Comparison of ENCODE assay signal across 8 cellular contexts in genomic region chr13:75372517-75372916, GRCh38.
DNase-seq lines count a peak whose midpoint lies in the region; ATAC-seq and TF ChIP-seq lines count a peak whose summit lies in the region.

No MANE protein-coding gene starts in this region.

- no peak overlapping the region for H2AK5ac ChIP-seq in trophoblast cell (ENCODE audit: low read length)

- POLR2A ChIA-PET in T-cell (lab: Charles Lee): interaction anchor here in 1 of 2 donors (0.6 kb wide), 2 partner anchors 33 to 504 kb away, joined by 3 to 5 read pairs; no protein-coding TSS in a partner anchor

- no peak overlapping the region for H4K91ac ChIP-seq in trophoblast cell (ENCODE audit: low read depth, low read length)

- H2BK12ac ChIP-seq in trophoblast cell (ENCODE audit: low read length): no peak overlapping the region

- H3K4me1 Mint-ChIP-seq in activated CD8-positive, alpha-beta memory T cell treated with anti-CD3 and anti-CD28 coated beads, Interleukin-2, amount 10 ng/mL, durations not matched to agents 7 days and 5 days: peaks cover under 1% of the 10 kb centered on the region
- no peaks in the 10 kb centered on the region for H3K4me1 Mint-ChIP-seq in T-cell

- H4K8ac ChIP-seq in trophoblast cell (ENCODE audit: low read depth, low read length): no peak overlapping the region

- no peaks in the 10 kb centered on the region for H3K79me1 ChIP-seq in trophoblast cell (ENCODE audit: low read length)

- H3K4me1 ChIP-seq in HAP-1 (no peaks in the 10 kb centered on the region), foreskin keratinocyte (peaks cover 5% of the 10 kb centered on the region), trophoblast cell (ENCODE audit: control insufficient read depth in 1 of 2, insufficient read depth in 2 of 2, low read length in 2 of 2) (no peaks in the 10 kb centered on the region)

- no peak overlapping the region for H3K9ac ChIP-seq in trophoblast cell (ENCODE audit: low read length)

- H3K9me3 ChIP-seq in HAP-1: no peaks in the 10 kb centered on the region
- no peaks in the 10 kb centered on the region for H3K9me3 ChIP-seq in trophoblast cell (ENCODE audit: insufficient read depth, low read depth, low read length)

- no peak overlapping the region for H3K23ac ChIP-seq in trophoblast cell (ENCODE audit: low read length)

- no CpG with 5 or more reads among the region's 1 CpG for WGBS in trophoblast cell (ENCODE audit: extremely low coverage, insufficient coverage, insufficient read length)

- H3K36me3 Mint-ChIP-seq in activated CD8-positive, alpha-beta memory T cell treated with anti-CD3 and anti-CD28 coated beads, Interleukin-2, amount 10 ng/mL, durations not matched to agents 7 days and 5 days: no peaks in the 10 kb centered on the region
- H3K36me3 Mint-ChIP-seq in T-cell: no peaks in the 10 kb centered on the region

- peak; percentile 65 for ATAC-seq in activated CD8-positive, alpha-beta memory T cell treated with anti-CD3 and anti-CD28 coated beads, Interleukin-2, amount 10 ng/mL, durations not matched to agents 7 days and 5 days
- ATAC-seq in T-cell (replicated peaks in 1 of 4): peak in 3 of 4 experiments; percentile 62 to 69 (median 62)
- peak; percentile 83 for ATAC-seq in foreskin keratinocyte

- H3K36me3 ChIP-seq in HAP-1 (replicated peaks) (no peaks in the 10 kb centered on the region), trophoblast cell (ENCODE audit: control insufficient read depth in 1 of 2, insufficient read depth in 2 of 2, low read length in 2 of 2) (no peaks in the 10 kb centered on the region)

- CTCF ChIA-PET in activated CD8-positive, alpha-beta memory T cell treated with anti-CD3 and anti-CD28 coated beads, Interleukin-2, amount 10 ng/mL, durations not matched to agents 7 days and 5 days (lab: Charles Lee): interaction anchor here (0.8 to 3.4 kb wide), 12 partner anchors 10 to 173 kb away, joined by 3 to 10 read pairs (median 5); partner anchors contain the start of genes COMMD6 and TBC1D4
- CTCF ChIA-PET in T-cell (lab: Charles Lee): interaction anchor here (0.5 to 1.8 kb wide), 9 partner anchors 10 to 1994 kb away, joined by 3 to 6 read pairs (median 3); no protein-coding TSS in a partner anchor

- peak; percentile 80 for TF ChIP-seq CTCF in foreskin keratinocyte (conservative IDR thresholded peaks at IDR 0.05)

- H3K79me2 ChIP-seq in trophoblast cell (ENCODE audit: control insufficient read depth, insufficient read depth, low read length, poor library complexity): no peaks in the 10 kb centered on the region

- H3K27me3 Mint-ChIP-seq in activated CD8-positive, alpha-beta memory T cell treated with anti-CD3 and anti-CD28 coated beads, Interleukin-2, amount 10 ng/mL, durations not matched to agents 7 days and 5 days: peaks cover 3% of the 10 kb centered on the region
- H3K27me3 Mint-ChIP-seq in T-cell: peaks cover 0 to 3% of the 10 kb centered on the region in 2 donors

- no peak overlapping the region for H3K4me3 ChIP-seq in HAP-1
- H3K4me3 ChIP-seq in trophoblast cell (ENCODE audit: low read depth, low read length): no peak overlapping the region

- no peak overlapping the region for H3K4ac ChIP-seq in trophoblast cell (ENCODE audit: low read depth, low read length)

- H2BK120ac ChIP-seq in trophoblast cell (ENCODE audit: insufficient read depth, low read length, poor library complexity): no peak overlapping the region

- H3K27ac ChIP-seq in foreskin keratinocyte (no peak overlapping the region), trophoblast cell (ENCODE audit: low read depth, low read length) (no peak overlapping the region)

- no peaks in the 10 kb centered on the region for H3K9me3 Mint-ChIP-seq in activated CD8-positive, alpha-beta memory T cell treated with anti-CD3 and anti-CD28 coated beads, Interleukin-2, amount 10 ng/mL, durations not matched to agents 7 days and 5 days (ENCODE audit: low read depth)
- no peaks in the 10 kb centered on the region for H3K9me3 Mint-ChIP-seq in T-cell

- no peaks in the 10 kb centered on the region for H3K27me3 ChIP-seq in HAP-1 (ENCODE audit: low read depth)
- H3K27me3 ChIP-seq in foreskin keratinocyte: no peaks in the 10 kb centered on the region
- H3K27me3 ChIP-seq in trophoblast cell (ENCODE audit: insufficient read depth, low read length): no peaks in the 10 kb centered on the region

- no peak overlapping the region for H4K12ac ChIP-seq in trophoblast cell (ENCODE audit: low read depth, low read length)

- no peak overlapping the region for H3K18ac ChIP-seq in trophoblast cell (ENCODE audit: low read length)

- DNase-seq in activated CD8-positive, alpha-beta memory T cell treated with anti-CD3 and anti-CD28 coated beads, Interleukin-2, amount 10 ng/mL, durations not matched to agents 7 days and 5 days: no peak
- DNase-seq in activated CD8-positive, alpha-beta memory T cell treated with anti-CD3 and anti-CD28 coated beads, Interleukin-2, amount 50 U/mL, for 48 hours: no peak
- DNase-seq in HAP-1 (ENCODE audit: low spot score in 2 of 2): peak; percentile 32 to 58
- DNase-seq in LoVo (ENCODE audit: low spot score): peak; percentile 70
- peak in 2 of 34 experiments; percentile 8 to 12 for DNase-seq in T-cell
- DNase-seq in foreskin keratinocyte: no peak
- DNase-seq in trophoblast cell: peak; percentile 10 to 83
- no peak for DNase-seq in activated T-cell treated with anti-CD3 and anti-CD28 coated beads, Interleukin-2, amount 50 U/mL, for 1 hour

- H3K4me2 ChIP-seq in trophoblast cell (ENCODE audit: low read length): no peak overlapping the region

- no peak overlapping the region for H3K4me3 Mint-ChIP-seq in activated CD8-positive, alpha-beta memory T cell treated with anti-CD3 and anti-CD28 coated beads, Interleukin-2, amount 10 ng/mL, durations not matched to agents 7 days and 5 days
- H3K4me3 Mint-ChIP-seq in T-cell: no peak overlapping the region

- in situ Hi-C loops in HAP-1 (cut with MboI; ENCODE audit: low sequenced_read_pairs): no loop called here

- H2AFZ ChIP-seq in trophoblast cell (ENCODE audit: insufficient read depth, low read length, poor library complexity): no peak overlapping the region

- no peak overlapping the region for H2BK5ac ChIP-seq in trophoblast cell (ENCODE audit: low read depth, low read length, poor library complexity)

- H3K27ac Mint-ChIP-seq in activated CD8-positive, alpha-beta memory T cell treated with anti-CD3 and anti-CD28 coated beads, Interleukin-2, amount 10 ng/mL, durations not matched to agents 7 days and 5 days: no peak overlapping the region
- no peak overlapping the region for H3K27ac Mint-ChIP-seq in T-cell

- H3K14ac ChIP-seq in trophoblast cell (ENCODE audit: low read length): no peak overlapping the region

Comparison
In these comparisons a context has a peak if more than half of its experiments do, and no peak if none do; other contexts are left out.
1. DNase-seq: peak in HAP-1 (2 of 2), LoVo (single experiment) and trophoblast cell (2 of 2); none in activated CD8-positive, alpha-beta memory T cell treated with anti-CD3 and anti-CD28 coated beads, Interleukin-2, amount 10 ng/mL, durations not matched to agents 7 days and 5 days (single experiment), activated CD8-positive, alpha-beta memory T cell treated with anti-CD3 and anti-CD28 coated beads, Interleukin-2, amount 50 U/mL, for 48 hours (single experiment), foreskin keratinocyte (0 of 2) and activated T-cell treated with anti-CD3 and anti-CD28 coated beads, Interleukin-2, amount 50 U/mL, for 1 hour (single experiment).
2. Peak in every context shown above with its lines, with median percentiles within 50 percentile points of each other: ATAC-seq.